8 cellular contexts compared by ENCODE assay signal in genomic region chr7:72879079-72879736, GRCh38. TPM values are rescaled to one million over a fixed set of nuclear protein-coding genes. Genes with fewer than 3 reads are reported as not detected.
DNase-seq lines count a peak whose midpoint lies in the region; ATAC-seq and TF ChIP-seq lines count a peak whose summit lies in the region.
"Not testable (repeated sequence)": the region's sequence is repeated elsewhere in the genome, so short reads cannot be mapped to it uniquely, and the experiment has no call there.

No MANE protein-coding gene starts in this region.

- ATAC-seq in HG02588 (IDR thresholded peaks at IDR 0.05; ENCODE audit: unreplicated experiment) (peak; percentile 99), SK-N-SH treated with all-trans-retinoic acid at 6 μM for 48 hours (peak; percentile 100)
- ATAC-seq in activated naive CD4-positive, alpha-beta T cell treated with anti-CD3 and anti-CD28 coated beads, Interleukin-2, amount 50 U/mL, for 72 hours: peak; percentile 100

- peaks cover 14 to 19% of the 10 kb centered on the region in 2 donors for H3K36me3 Mint-ChIP-seq in activated naive CD4-positive, alpha-beta T cell treated with anti-CD3 and anti-CD28 coated beads, Interleukin-2, amount 50 U/mL, for 72 hours
- H3K36me3 Mint-ChIP-seq in glutamatergic neuron (ENCODE audit: unreplicated experiment): not testable (repeated sequence)

- peak overlapping the region; percentile 72 to 94 for H3K27ac Mint-ChIP-seq in activated naive CD4-positive, alpha-beta T cell treated with anti-CD3 and anti-CD28 coated beads, Interleukin-2, amount 50 U/mL, for 72 hours
- not testable (repeated sequence) for H3K27ac Mint-ChIP-seq in glutamatergic neuron (ENCODE audit: unreplicated experiment)

- TF ChIP-seq CTCF in GM10266 (IDR thresholded peaks at IDR 0.05; ENCODE audit: control insufficient read depth, insufficient read depth, low read depth, missing control alignments); glutamatergic neuron (IDR thresholded peaks at IDR 0.05; ENCODE audit: partially characterized antibody, unreplicated experiment): not testable (repeated sequence)

- DNase-seq in GM10266 (ENCODE audit: extremely low spot score) (peak; percentile 68), NAMALWA (ENCODE audit: low spot score) (peak; percentile 96), glutamatergic neuron (peak; percentile 83), occipital lobe (lab: John Stamatoyannopoulos, UW) (peak; percentile 85), superior temporal gyrus (ENCODE audit: extremely low spot score) (peak; percentile 82)
- peak; percentile 69 to 84 for DNase-seq in activated naive CD4-positive, alpha-beta T cell treated with anti-CD3 and anti-CD28 coated beads, Interleukin-2, amount 50 U/mL, for 72 hours (ENCODE audit: low spot score in 2 of 2)

- H3K4me3 Mint-ChIP-seq in glutamatergic neuron (ENCODE audit: unreplicated experiment): peak overlapping the region; percentile 77

- not testable (repeated sequence) for H3K9me3 Mint-ChIP-seq in activated naive CD4-positive, alpha-beta T cell treated with anti-CD3 and anti-CD28 coated beads, Interleukin-2, amount 50 U/mL, for 72 hours; glutamatergic neuron (ENCODE audit: unreplicated experiment)

- not testable (repeated sequence) for H3K4me1 Mint-ChIP-seq in glutamatergic neuron (ENCODE audit: low read depth, unreplicated experiment)

- not testable (repeated sequence) for H3K27me3 Mint-ChIP-seq in glutamatergic neuron (ENCODE audit: unreplicated experiment)

TF ChIP-seq in SK-N-SH treated with all-trans-retinoic acid at 6 μM for 48 hours, 23 proteins besides CTCF, POLR2A, EP300 and RAD21:
- TF ChIP-seq ZFP3 (CRISPR knock-in tag; IDR thresholded peaks at IDR 0.05): peak; percentile 76

RNA-seq across cellular contexts. Expression of gene POM121, which starts 45.7 kb away (rescaled TPM):
- 10 to 100 TPM; 48.7 to 85.7 TPM for total RNA-seq in activated naive CD4-positive, alpha-beta T cell treated with anti-CD3 and anti-CD28 coated beads, Interleukin-2, amount 50 U/mL, for 72 hours
- total RNA-seq in glutamatergic neuron (ENCODE audit: unreplicated experiment) (50.9 TPM), occipital lobe (4.2 TPM)

RNA-seq across cellular contexts. Expression of gene TYW1B, which starts 51.2 kb away (rescaled TPM):
- 1 to 10 TPM; 2.1 to 2.8 TPM for total RNA-seq in activated naive CD4-positive, alpha-beta T cell treated with anti-CD3 and anti-CD28 coated beads, Interleukin-2, amount 50 U/mL, for 72 hours
- total RNA-seq in glutamatergic neuron (ENCODE audit: unreplicated experiment) (5.0 TPM), occipital lobe (1.9 TPM)

Comparison
In these comparisons a context has a peak if more than half of its experiments do, and no peak if none do; other contexts are left out.
1. Peak in every context shown above with its lines: DNase-seq and ATAC-seq.